8 cellular contexts compared by ENCODE assay signal in the genomic region with DNA sequence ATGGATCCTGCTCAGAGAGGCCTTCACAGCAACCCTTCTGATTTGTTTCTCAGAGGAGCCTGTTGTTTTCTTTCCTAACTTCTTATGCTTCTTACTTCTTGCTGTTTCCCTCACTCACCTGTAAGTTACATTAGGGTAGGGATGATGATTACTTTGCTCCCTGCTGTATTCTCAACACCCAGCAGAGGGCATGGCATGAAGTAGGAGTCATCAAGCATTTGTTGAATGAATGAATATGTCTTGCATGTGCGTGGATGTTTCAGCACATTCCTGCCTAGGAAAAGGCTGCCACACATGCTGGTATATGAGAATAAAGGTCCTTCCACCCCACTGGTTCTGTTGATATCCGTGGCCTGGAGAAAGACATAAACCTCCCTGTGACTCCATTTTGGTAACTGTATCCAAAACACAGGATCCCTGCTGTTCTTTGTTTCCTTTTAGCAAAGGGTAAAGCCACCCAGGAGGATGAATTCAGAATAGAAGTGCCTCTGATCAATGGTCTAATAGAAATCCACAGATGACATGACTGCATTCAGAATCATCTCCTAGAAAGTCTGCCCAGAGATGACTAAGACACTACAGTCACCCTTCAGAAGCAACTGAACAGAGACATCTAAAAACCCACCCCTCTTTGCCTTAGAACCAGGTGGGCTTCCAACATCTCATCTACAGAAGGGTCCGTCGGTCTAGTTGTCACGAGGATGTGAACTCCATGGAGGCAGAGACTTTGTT.
A peak's percentile ranks its signal among the peaks of the same experiment; 100 is the strongest.
DNase-seq lines count a peak whose midpoint lies in the region; ATAC-seq and TF ChIP-seq lines count a peak whose summit lies in the region.

No MANE protein-coding gene starts in this region.

- H3K27me3 ChIP-seq in Karpas-422 (ENCODE audit: low read length) (no peaks in the 10 kb centered on the region), mammary epithelial cell (ENCODE audit: insufficient read depth, low read length) (no peaks in the 10 kb centered on the region), neuronal stem cell (ENCODE audit: control insufficient read depth in 3 of 3, insufficient read depth in 3 of 3, low read depth in 1 of 3, low read length in 3 of 3) (peaks cover 0 to 8% (median 0%) of the 10 kb centered on the region in 3 experiments)

- no TSS peak for BruUV-seq in mammary epithelial cell (replicated peaks; lab: Mats Ljungman, UMichigan)

- H3K9me3 ChIP-seq in Karpas-422 (ENCODE audit: low read length) (no peaks in the 10 kb centered on the region), mammary epithelial cell (replicated peaks; ENCODE audit: insufficient read depth, low read length) (no peaks in the 10 kb centered on the region), neuronal stem cell (replicated peaks in 1 of 2; ENCODE audit: control insufficient read depth in 2 of 2, insufficient read depth in 1 of 2, low read depth in 1 of 2, low read length in 2 of 2) (no peaks in the 10 kb centered on the region)

- no peaks in the 10 kb centered on the region for H3K4me1 ChIP-seq in Karpas-422 (ENCODE audit: low read length)
- no peaks in the 10 kb centered on the region for H3K4me1 ChIP-seq in mammary epithelial cell (ENCODE audit: insufficient read depth, low read length)
- H3K4me1 ChIP-seq in neuronal stem cell (ENCODE audit: control insufficient read depth in 2 of 2, insufficient read depth in 1 of 2, low read depth in 1 of 2, low read length in 2 of 2), result no peaks in the 10 kb centered on the region

- no peak overlapping the region for H2BK5ac ChIP-seq in neuronal stem cell (ENCODE audit: low read length)

- dilution Hi-C loops in mammary epithelial cell (cut with HindIII; ENCODE audit: low sequenced_read_pairs), result no loop called here

- peaks cover 41% of the 10 kb centered on the region for H3K27me3 Mint-ChIP-seq in activated T-cell treated with anti-CD3 and anti-CD28 coated beads, Interleukin-2, amount 50 U/mL, for 4 hours (ENCODE audit: low read depth)

- no peak overlapping the region for H2BK12ac ChIP-seq in neuronal stem cell (ENCODE audit: low read length)

- intact Hi-C loops in mammary epithelial cell (cut with micrococcal nuclease) (no loop called here), lower leg skin (cut with DNase I; ENCODE audit: low total_unique reads) (no loop called here)

- H2AFZ ChIP-seq in Karpas-422 (ENCODE audit: low read length), result no peak overlapping the region
- no peak overlapping the region for H2AFZ ChIP-seq in mammary epithelial cell (ENCODE audit: low read depth, low read length)
- no peak overlapping the region for H2AFZ ChIP-seq in neuronal stem cell (ENCODE audit: low read length)

- no peak for ATAC-seq in activated T-cell treated with anti-CD3 and anti-CD28 coated beads, Interleukin-2, amount 50 U/mL, for 4 hours

- H3K4me3 ChIP-seq in Karpas-422 (ENCODE audit: low read length) (no peak overlapping the region), mammary epithelial cell (replicated peaks in 1 of 3; ENCODE audit: insufficient read depth in 1 of 3, low read depth in 2 of 3, low read length in 3 of 3) (no peak overlapping the region), neuronal stem cell (ENCODE audit: low read length in 2 of 2) (no peak overlapping the region), lower leg skin (ENCODE audit: low read depth, poor library complexity, severe bottlenecking) (no peak overlapping the region)

- H3K36me3 Mint-ChIP-seq in activated T-cell treated with anti-CD3 and anti-CD28 coated beads, Interleukin-2, amount 50 U/mL, for 4 hours (ENCODE audit: insufficient read depth), result no peaks in the 10 kb centered on the region

- H3K9ac ChIP-seq in Karpas-422 (ENCODE audit: low read length), result no peak overlapping the region
- H3K9ac ChIP-seq in mammary epithelial cell (ENCODE audit: insufficient read depth, low read length), result no peak overlapping the region
- H3K9ac ChIP-seq in neuronal stem cell (ENCODE audit: low read depth, low read length, poor library complexity), result no peak overlapping the region

- in situ Hi-C loops in mammary epithelial cell (cut with MboI; ENCODE audit: low sequenced_read_pairs in 2 of 2), result loop anchor here (25.0 kb wide), 2 partner anchors 946 to 1096 kb away; no protein-coding TSS in a partner anchor

- no peak overlapping the region for H3K27ac ChIP-seq in Karpas-422 (ENCODE audit: low read length)
- H3K27ac ChIP-seq in mammary epithelial cell (ENCODE audit: insufficient read depth, low read depth, low read length), result no peak overlapping the region
- no peak overlapping the region for H3K27ac ChIP-seq in neuronal stem cell (replicated peaks; ENCODE audit: low read length)

- H2BK120ac ChIP-seq in neuronal stem cell (ENCODE audit: low read depth, low read length), result no peak overlapping the region

- H4K91ac ChIP-seq in neuronal stem cell (ENCODE audit: low read depth, low read length, poor library complexity), result no peak overlapping the region

- H3K4me1 Mint-ChIP-seq in activated T-cell treated with anti-CD3 and anti-CD28 coated beads, Interleukin-2, amount 50 U/mL, for 4 hours (ENCODE audit: low read depth), result no peaks in the 10 kb centered on the region

- TF ChIP-seq POLR2A in lower leg skin (IDR thresholded peaks at IDR 0.05), result no peak

- H3K23ac ChIP-seq in neuronal stem cell (ENCODE audit: low read depth, low read length, poor library complexity), result no peak overlapping the region

- H2BK15ac ChIP-seq in neuronal stem cell (ENCODE audit: low read length), result no peak overlapping the region

- H3K36me3 ChIP-seq in Karpas-422 (ENCODE audit: insufficient read depth, low read length), result no peaks in the 10 kb centered on the region
- no peaks in the 10 kb centered on the region for H3K36me3 ChIP-seq in mammary epithelial cell (ENCODE audit: insufficient read depth, low read length)
- H3K36me3 ChIP-seq in neuronal stem cell (replicated peaks in 1 of 2; ENCODE audit: control insufficient read depth in 2 of 2, insufficient read depth in 2 of 2, low read length in 2 of 2), result no peaks in the 10 kb centered on the region

- DNase-seq in NCI-H1436 (lab: John Stamatoyannopoulos, UW) (peak; percentile 5), NCI-H1436 treated with DMSO at 0.1 percent for 48 hours (lab: John Stamatoyannopoulos, UW) (no peak), Karpas-422 (peak; percentile 76), mammary epithelial cell (peak; percentile 4), neuronal stem cell (ENCODE audit: low spot score) (peak; percentile 14), NCI-H446 (lab: John Stamatoyannopoulos, UW) (no peak), lower leg skin (ENCODE audit: low spot score in 2 of 2) (no peak)
- DNase-seq in activated T-cell treated with anti-CD3 and anti-CD28 coated beads, Interleukin-2, amount 50 U/mL, for 4 hours, result no peak

- H3K4ac ChIP-seq in neuronal stem cell (ENCODE audit: low read length), result no peak overlapping the region

- WGBS in mammary epithelial cell (ENCODE audit: low coverage, missing lambda C conversion rate), result 62% methylated on average over 5 of the region's 5 CpGs
- WGBS in neuronal stem cell (ENCODE audit: extremely low coverage in 2 of 2, insufficient read length in 2 of 2, insufficient replicate concordance in 1 of 2), 2 donors, result no CpG with 5 or more reads among the region's 5 CpGs
- 67 to 81% methylated on average over 5 of the region's 5 CpGs for WGBS in lower leg skin, 2 donors

- H3K79me2 ChIP-seq in Karpas-422 (ENCODE audit: low read length), result no peaks in the 10 kb centered on the region
- H3K79me2 ChIP-seq in mammary epithelial cell (ENCODE audit: insufficient read depth, low read length), result no peaks in the 10 kb centered on the region

- CTCF ChIA-PET in mammary epithelial cell (lab: Charles Lee; ENCODE audit: low non-redundant PET), result no interaction called here

- no peaks in the 10 kb centered on the region for H4K20me1 ChIP-seq in Karpas-422 (ENCODE audit: insufficient read depth, low read depth, low read length)
- H4K20me1 ChIP-seq in mammary epithelial cell (ENCODE audit: insufficient read depth, low read length), result no peaks in the 10 kb centered on the region

- H4K8ac ChIP-seq in neuronal stem cell (ENCODE audit: low read depth, low read length), result no peak overlapping the region

- TF ChIP-seq CTCF in mammary epithelial cell (conservative IDR thresholded peaks at IDR 0.05 in 1 of 2, IDR thresholded peaks at IDR 0.05 in 1 of 2; ENCODE audit: extremely low read depth in 1 of 2, insufficient read depth in 1 of 2, low read depth in 1 of 2, low read length in 2 of 2), result peak; percentile 45 to 68
- TF ChIP-seq CTCF in lower leg skin (IDR thresholded peaks at IDR 0.05), result no peak

- no peaks in the 10 kb centered on the region for H3K9me2 ChIP-seq in Karpas-422 (replicated peaks; ENCODE audit: insufficient read depth, low read length)

- no peaks in the 10 kb centered on the region for H3K79me1 ChIP-seq in neuronal stem cell (ENCODE audit: low read depth, low read length)

- no peak overlapping the region for H3K4me3 Mint-ChIP-seq in activated T-cell treated with anti-CD3 and anti-CD28 coated beads, Interleukin-2, amount 50 U/mL, for 4 hours

- H3K9me3 Mint-ChIP-seq in activated T-cell treated with anti-CD3 and anti-CD28 coated beads, Interleukin-2, amount 50 U/mL, for 4 hours, result no peaks in the 10 kb centered on the region

- H3K18ac ChIP-seq in neuronal stem cell (ENCODE audit: low read length), result no peak overlapping the region

- no peak overlapping the region for H2AK5ac ChIP-seq in neuronal stem cell (ENCODE audit: low read depth, low read length)

- no peak overlapping the region for H3K14ac ChIP-seq in neuronal stem cell (ENCODE audit: low read length)

- H3K4me2 ChIP-seq in Karpas-422 (ENCODE audit: low read depth, low read length, poor library complexity, severe bottlenecking) (no peak overlapping the region), mammary epithelial cell (ENCODE audit: insufficient read depth, low read depth, low read length) (no peak overlapping the region), neuronal stem cell (ENCODE audit: insufficient read depth, low read length, poor library complexity, severe bottlenecking) (no peak overlapping the region)

Comparison
In these comparisons a context has a peak if more than half of its experiments do, and no peak if none do; other contexts are left out.
1. DNase-seq: peak in NCI-H1436 (single experiment), Karpas-422 (single experiment), mammary epithelial cell (single experiment) and neuronal stem cell (single experiment); none in NCI-H1436 treated with DMSO at 0.1 percent for 48 hours (single experiment), NCI-H446 (0 of 2), lower leg skin (0 of 2) and activated T-cell treated with anti-CD3 and anti-CD28 coated beads, Interleukin-2, amount 50 U/mL, for 4 hours (single experiment).
2. CTCF ChIP-seq: peak in mammary epithelial cell (2 of 2); none in lower leg skin (0 of 3).